Comparison of ENCODE assay signal across 1 cellular context in genomic region chr7:112898432-112899290, GRCh38.
TF ChIP-seq lines count a peak whose summit lies in the region.

No MANE protein-coding gene starts in this region.

TF ChIP-seq in HepG2, 621 proteins besides CTCF, POLR2A, EP300 and RAD21 (continued from another document and continues in another):
- TF ChIP-seq SIN3A (IDR thresholded peaks at IDR 0.05; ENCODE audit: borderline replicate concordance, low read depth, low read length) (no peak), ZBTB38 (CRISPR knock-in tag; IDR thresholded peaks at IDR 0.05) (no peak), ZNF253 (CRISPR knock-in tag; IDR thresholded peaks at IDR 0.05; ENCODE audit: borderline replicate concordance) (no peak), EED (CRISPR knock-in tag; IDR thresholded peaks at IDR 0.05) (no peak), ZBTB21 (CRISPR knock-in tag; IDR thresholded peaks at IDR 0.05) (no peak), NCOA5 (CRISPR knock-in tag; IDR thresholded peaks at IDR 0.05) (no peak), ZNF460 (CRISPR knock-in tag; IDR thresholded peaks at IDR 0.05; ENCODE audit: borderline replicate concordance) (no peak), ZNF383 (CRISPR knock-in tag; IDR thresholded peaks at IDR 0.05; ENCODE audit: borderline replicate concordance) (no peak), ZNF329 (CRISPR knock-in tag; IDR thresholded peaks at IDR 0.05; ENCODE audit: low read depth) (no peak), ELF4 (CRISPR knock-in tag; IDR thresholded peaks at IDR 0.05; ENCODE audit: borderline replicate concordance) (no peak), ZBTB25 (CRISPR knock-in tag; IDR thresholded peaks at IDR 0.05) (no peak), ZNF432 (CRISPR knock-in tag; IDR thresholded peaks at IDR 0.05; ENCODE audit: borderline replicate concordance) (no peak), KAT2B (IDR thresholded peaks at IDR 0.05; ENCODE audit: borderline replicate concordance, low read depth, low read length) (no peak), DDIT3 (CRISPR knock-in tag; IDR thresholded peaks at IDR 0.05) (no peak), PRDM4 (CRISPR knock-in tag; IDR thresholded peaks at IDR 0.05; ENCODE audit: borderline replicate concordance) (no peak), PCBP1 (IDR thresholded peaks at IDR 0.05; ENCODE audit: borderline replicate concordance, low read depth, low read length) (no peak), ZNF777 (CRISPR knock-in tag; IDR thresholded peaks at IDR 0.05) (no peak), ZNF556 (CRISPR knock-in tag; IDR thresholded peaks at IDR 0.05; ENCODE audit: borderline replicate concordance) (no peak), GLMP (CRISPR knock-in tag; IDR thresholded peaks at IDR 0.05; ENCODE audit: borderline replicate concordance) (no peak), IRF1 (CRISPR knock-in tag; IDR thresholded peaks at IDR 0.05; ENCODE audit: low read depth) (no peak), ZBTB46 (CRISPR knock-in tag; IDR thresholded peaks at IDR 0.05; ENCODE audit: borderline replicate concordance) (0 out of 2 replicates have a peak, but pooled peaks have one; percentile 66), ZNF17 (CRISPR knock-in tag; IDR thresholded peaks at IDR 0.05) (no peak), ZNF558 (CRISPR knock-in tag; IDR thresholded peaks at IDR 0.05; ENCODE audit: borderline replicate concordance) (no peak), ZNF33B (CRISPR knock-in tag; IDR thresholded peaks at IDR 0.05) (no peak), ZNF609 (CRISPR knock-in tag; IDR thresholded peaks at IDR 0.05; ENCODE audit: borderline replicate concordance) (peak; percentile 24; the same call in 1 of the 2 replicates), FOXA1 (IDR thresholded peaks at IDR 0.05) (no peak; the same call in 1 of the 2 replicates), FOXA1 (CRISPR knock-in tag; IDR thresholded peaks at IDR 0.05) (peak; percentile 86), SSRP1 (CRISPR knock-in tag; IDR thresholded peaks at IDR 0.05) (no peak), SRSF1 (optimal IDR thresholded peaks at IDR 0.05; ENCODE audit: low read depth, low read length) (no peak), ZSCAN29 (CRISPR knock-in tag; conservative IDR thresholded peaks at IDR 0.05) (no peak), ZFAT (CRISPR knock-in tag; conservative IDR thresholded peaks at IDR 0.05) (no peak), ZNF282 (IDR thresholded peaks at IDR 0.05; ENCODE audit: partially characterized antibody) (no peak), NR0B2 (CRISPR knock-in tag; IDR thresholded peaks at IDR 0.05) (no peak), SMC3 (IDR thresholded peaks at IDR 0.05; ENCODE audit: low read length) (peak; percentile 68), MAZ (IDR thresholded peaks at IDR 0.05; ENCODE audit: borderline replicate concordance, low read depth, low read length) (no peak), MAZ (CRISPR knock-in tag; IDR thresholded peaks at IDR 0.05; ENCODE audit: low read depth) (no peak; the same call in 1 of the 2 replicates), ZMYM2 (CRISPR knock-in tag; IDR thresholded peaks at IDR 0.05) (no peak), E2F1 (CRISPR knock-in tag; IDR thresholded peaks at IDR 0.05) (no peak), ZNF605 (CRISPR knock-in tag; IDR thresholded peaks at IDR 0.05) (peak; percentile 60; the same call in 1 of the 2 replicates), LCORL (IDR thresholded peaks at IDR 0.05) (no peak), LCORL (CRISPR knock-in tag; IDR thresholded peaks at IDR 0.05) (peak; percentile 34; the same call in 1 of the 2 replicates), HINFP (CRISPR knock-in tag; IDR thresholded peaks at IDR 0.05; ENCODE audit: low read depth) (no peak), CAMTA2 (CRISPR knock-in tag; IDR thresholded peaks at IDR 0.05; ENCODE audit: borderline replicate concordance) (no peak), ZNF547 (CRISPR knock-in tag; IDR thresholded peaks at IDR 0.05) (no peak), SCMH1 (CRISPR knock-in tag; IDR thresholded peaks at IDR 0.05; ENCODE audit: borderline replicate concordance) (no peak), SP1 (IDR thresholded peaks at IDR 0.05) (no peak), SP1 (CRISPR knock-in tag; IDR thresholded peaks at IDR 0.05) (no peak), FOSL2 (CRISPR knock-in tag; IDR thresholded peaks at IDR 0.05) (peak; percentile 79), ZNF720 (CRISPR knock-in tag; IDR thresholded peaks at IDR 0.05) (no peak), ZNF562 (CRISPR knock-in tag; IDR thresholded peaks at IDR 0.05; ENCODE audit: borderline replicate concordance) (no peak), ZNF576 (CRISPR knock-in tag; IDR thresholded peaks at IDR 0.05) (no peak), BCL6 (CRISPR knock-in tag; IDR thresholded peaks at IDR 0.05) (peak; percentile 65), RFXANK (CRISPR knock-in tag; IDR thresholded peaks at IDR 0.05) (no peak), ATM (IDR thresholded peaks at IDR 0.05; ENCODE audit: borderline replicate concordance) (no peak)
